ENCODE assay signal across 9 cellular contexts in the genomic region with DNA sequence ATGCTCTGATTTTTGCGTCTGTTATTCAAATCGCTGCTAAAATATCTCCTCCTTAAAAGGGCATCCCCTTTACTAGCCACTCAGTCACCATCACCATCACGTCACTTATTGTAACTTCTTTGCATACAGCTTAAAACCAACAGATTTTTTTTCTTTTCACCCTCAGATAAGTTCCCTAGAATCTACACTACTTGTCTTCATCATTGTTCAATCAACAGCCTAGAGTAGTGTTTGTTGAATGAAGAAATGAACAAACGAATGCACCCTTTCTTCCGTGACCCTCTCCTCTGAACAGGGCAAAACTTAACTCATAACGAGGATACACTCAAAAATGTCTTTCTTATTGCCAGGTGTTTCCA. TPM values are rescaled to one million over a fixed set of nuclear protein-coding genes. Genes with fewer than 3 reads are reported as not detected.
DNase-seq lines count a peak whose midpoint lies in the region; ATAC-seq and TF ChIP-seq lines count a peak whose summit lies in the region.
"Had no signal": no experiment of that assay in that cellular context is flagged by ENCODE, and none has a peak within 500 bp of the region (broad histone marks: within the 10 kb centered on the region; RNA-seq: fewer than 3 reads in every experiment).

No MANE protein-coding gene starts in this region.

- H3K36me3 Mint-ChIP-seq in memory B cell = no peaks in the 10 kb centered on the region

- no peak for TF ChIP-seq CTCF in heart right ventricle (IDR thresholded peaks at IDR 0.05)
- TF ChIP-seq CTCF in astrocyte of the cerebellum (IDR thresholded peaks at IDR 0.05; ENCODE audit: low read depth, low read length, missing control alignments) = no peak
- no peak for TF ChIP-seq CTCF in upper lobe of right lung (IDR thresholded peaks at IDR 0.05)

- no peaks in the 10 kb centered on the region for H3K9me3 ChIP-seq in heart right ventricle
- H3K9me3 ChIP-seq in upper lobe of right lung = no peaks in the 10 kb centered on the region

- H3K27me3 ChIP-seq in heart right ventricle (no peaks in the 10 kb centered on the region), upper lobe of right lung (no peaks in the 10 kb centered on the region)

- no peak for ATAC-seq in heart right ventricle
- no peak for ATAC-seq in Right ventricle myocardium inferior
- peak; percentile 9 for ATAC-seq in memory B cell (ENCODE audit: low read depth)
- ATAC-seq in upper lobe of right lung = no peak
- ATAC-seq in left lobe of liver = no peak

- no peak overlapping the region for H3K27ac Mint-ChIP-seq in memory B cell

- H3K4me3 ChIP-seq in heart right ventricle (peak overlapping the region in 9 of 10 donors; percentile 70 to 99 (median 90)), astrocyte of the cerebellum (ENCODE audit: low read depth, low read length) (peak overlapping the region; percentile 74), upper lobe of right lung (peak overlapping the region; percentile 84)

- H3K36me3 ChIP-seq in heart right ventricle = no peaks in the 10 kb centered on the region
- H3K36me3 ChIP-seq in upper lobe of right lung = no peaks in the 10 kb centered on the region

- peaks cover 30% of the 10 kb centered on the region for H3K4me1 Mint-ChIP-seq in memory B cell

- intact Hi-C loops in heart right ventricle (cut with DNase I) (loop anchor here in 1 of 10 donors (10.0 kb wide), 1 partner anchor 814 kb away; no protein-coding TSS in a partner anchor), Right ventricle myocardium inferior (cut with DNase I) (loop anchor here (5.0 kb wide), 1 partner anchor 224 kb away; the partner anchor contains the start of gene DGKH), upper lobe of right lung (cut with DNase I) (no loop called here)

- 85 to 89% methylated on average over 6 of the region's 6 CpGs for WGBS in heart right ventricle, 2 donors

- no peaks in the 10 kb centered on the region for H3K9me3 Mint-ChIP-seq in memory B cell

- DNase-seq in heart right ventricle (no peak), Right ventricle myocardium inferior (ENCODE audit: missing footprints) (no peak), astrocyte of the cerebellum (ENCODE audit: low read depth) (no peak), memory B cell (ENCODE audit: low spot score in 2 of 2) (no peak), upper lobe of right lung (no peak), NCI-H2196 (lab: John Stamatoyannopoulos, UW; ENCODE audit: unreplicated experiment) (no peak), cortex of kidney (lab: John Stamatoyannopoulos, UW) (no peak), left lobe of liver (ENCODE audit: low spot score) (no peak)
- DNase-seq: activated CD4-positive, CD25-positive, alpha-beta regulatory T cell treated with anti-CD3 and anti-CD28 coated beads, Interleukin-2, amount 50 U/mL, for 72 hours had no signal

- in situ Hi-C loops in astrocyte of the cerebellum (cut with HindIII; ENCODE audit: low sequenced_read_pairs) = no loop called here

- H3K27ac ChIP-seq in heart right ventricle (peak overlapping the region; percentile 64 to 96 (median 90)), upper lobe of right lung (peak overlapping the region; percentile 91)

- peak overlapping the region; percentile 97 for H3K4me3 Mint-ChIP-seq in memory B cell

- H3K4me1 ChIP-seq in heart right ventricle (peaks cover 0 to 48% (median 24%) of the 10 kb centered on the region in 9 donors), upper lobe of right lung (peaks cover 24% of the 10 kb centered on the region)

- no peaks in the 10 kb centered on the region for H3K27me3 Mint-ChIP-seq in memory B cell

RNA-seq across cellular contexts. Expression of gene AKAP11, which starts 1.1 kb away (rescaled TPM):
- 10 to 100 TPM; 21.1 to 36.2 (median 28.2) TPM for total RNA-seq in heart right ventricle
- 1 to 10 TPM; 3.6 to 4.6 TPM for polyA plus RNA-seq in heart right ventricle
- 19.3 TPM for total RNA-seq in Right ventricle myocardium inferior
- 37.2 TPM for total RNA-seq in upper lobe of right lung
- total RNA-seq in left lobe of liver = 8.0 TPM
